In the genomic region with DNA sequence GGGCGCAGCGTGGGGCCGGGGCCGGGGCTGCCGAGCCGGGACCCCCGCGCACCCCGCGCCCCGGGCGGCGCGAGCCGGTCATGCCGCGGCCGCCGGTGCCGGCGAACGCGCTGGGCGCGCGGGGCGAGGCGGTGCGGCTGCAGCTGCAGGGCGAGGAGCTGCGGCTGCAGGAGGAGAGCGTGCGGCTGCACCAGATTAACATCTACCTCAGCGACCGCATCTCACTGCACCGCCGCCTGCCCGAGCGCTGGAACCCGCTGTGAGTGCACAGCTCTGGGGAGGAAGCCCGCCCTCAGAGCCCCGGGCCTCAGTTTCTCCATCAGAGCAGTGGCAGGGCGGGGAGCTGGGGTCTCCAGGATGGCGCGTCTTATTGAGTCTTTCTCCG, we compare ENCODE assay signal across 8 cellular contexts. TPM values are rescaled to one million over a fixed set of nuclear protein-coding genes. Genes with fewer than 3 reads are reported as not detected.
A peak's percentile ranks its signal among the peaks of the same experiment; 100 is the strongest.
DNase-seq lines count a peak whose midpoint lies in the region; ATAC-seq and TF ChIP-seq lines count a peak whose summit lies in the region.

No MANE protein-coding gene starts in this region.

- H3K9me3 ChIP-seq in body of pancreas: no peaks in the 10 kb centered on the region
- no peaks in the 10 kb centered on the region for H3K9me3 ChIP-seq in thymus (ENCODE audit: control insufficient read depth)

- WGBS in body of pancreas, 2 donors: 0 to 1% methylated on average over 11 to 34 of the region's 46 CpGs
- WGBS in lower leg skin, 2 donors: 0 to 1% methylated on average over 17 to 29 of the region's 46 CpGs
- under 1% methylated on average over 46 of the region's 46 CpGs for WGBS in thymus

- H3K4me3 ChIP-seq in body of pancreas: peak overlapping the region in 1 of 2 donors; percentile 23
- peak overlapping the region; percentile 26 for H3K4me3 ChIP-seq in lower leg skin (ENCODE audit: low read depth, poor library complexity, severe bottlenecking)
- peak overlapping the region; percentile 69 for H3K4me3 ChIP-seq in thymus (ENCODE audit: low read length)

- TF ChIP-seq POLR2A in body of pancreas (IDR thresholded peaks at IDR 0.05) (no peak), lower leg skin (IDR thresholded peaks at IDR 0.05) (no peak)

- DNase-seq in activated naive CD4-positive, alpha-beta T cell treated with Interleukin-2 at 50 U/mL for 16 hours: peak; percentile 25
- DNase-seq in activated naive CD4-positive, alpha-beta T cell (lab: John Stamatoyannopoulos, UW): no peak
- DNase-seq in NCI-H1105 (lab: John Stamatoyannopoulos, UW) (peak; percentile 40), body of pancreas (peak in 1 of 4 donors; percentile 45), lower leg skin (ENCODE audit: low spot score in 2 of 2) (peak in 1 of 2 donors; percentile 83), Kasumi-1 (lab: John Stamatoyannopoulos, UW) (no peak)

- H3K27ac ChIP-seq in body of pancreas: peak overlapping the region in 1 of 4 donors; percentile 38
- no peak overlapping the region for H3K27ac ChIP-seq in thymus (ENCODE audit: low read depth)

- TF ChIP-seq CTCF in body of pancreas (IDR thresholded peaks at IDR 0.05) (no peak), lower leg skin (IDR thresholded peaks at IDR 0.05) (no peak)

- H3K36me3 ChIP-seq in body of pancreas (replicated peaks in 1 of 2; ENCODE audit: insufficient read depth in 1 of 2, low read depth in 2 of 2) (no peaks in the 10 kb centered on the region), thymus (ENCODE audit: control insufficient read depth, insufficient read depth) (no peaks in the 10 kb centered on the region)

- intact Hi-C loops in body of pancreas (cut with DNase I): no loop called here
- intact Hi-C loops in lower leg skin (cut with DNase I; ENCODE audit: low total_unique reads): no loop called here

- H3K27me3 ChIP-seq in body of pancreas: no peaks in the 10 kb centered on the region
- H3K27me3 ChIP-seq in thymus (ENCODE audit: control insufficient read depth, insufficient read depth): no peaks in the 10 kb centered on the region

- ATAC-seq in body of pancreas: peak; percentile 36
- no peak for ATAC-seq in GM18519 (IDR thresholded peaks at IDR 0.05; ENCODE audit: low FRiP score, unreplicated experiment)

- H3K4me1 ChIP-seq in body of pancreas (peaks cover 32% of the 10 kb centered on the region), thymus (ENCODE audit: control insufficient read depth, insufficient read depth, low read length) (peaks cover 9% of the 10 kb centered on the region)

RNA-seq across cellular contexts. Expression of a gene that starts 0.3 kb away (rescaled TPM):
- 10 to 100 TPM; 13.0 to 53.1 TPM for total RNA-seq in body of pancreas
- 1 to 10 TPM; 4.9 to 8.5 (median 6.4) TPM for total RNA-seq in lower leg skin
- polyA plus RNA-seq in thymus: 7.3 TPM

RNA-seq across cellular contexts. Expression of a gene that starts 11.4 kb away (rescaled TPM):
- 10 to 100 TPM; 13.2 to 32.0 TPM for total RNA-seq in body of pancreas
- total RNA-seq in lower leg skin: 10 to 100 TPM; 11.3 to 28.0 (median 19.1) TPM
- 11.6 TPM for polyA plus RNA-seq in thymus

Comparison
In these comparisons a context has a peak if more than half of its experiments do, and no peak if none do; other contexts are left out.
1. DNase-seq: peak in activated naive CD4-positive, alpha-beta T cell treated with Interleukin-2 at 50 U/mL for 16 hours (single experiment) and NCI-H1105 (single experiment); none in activated naive CD4-positive, alpha-beta T cell (0 of 4) and Kasumi-1 (0 of 2).